Comparison of ENCODE assay signal across 8 cellular contexts in the genomic region with DNA sequence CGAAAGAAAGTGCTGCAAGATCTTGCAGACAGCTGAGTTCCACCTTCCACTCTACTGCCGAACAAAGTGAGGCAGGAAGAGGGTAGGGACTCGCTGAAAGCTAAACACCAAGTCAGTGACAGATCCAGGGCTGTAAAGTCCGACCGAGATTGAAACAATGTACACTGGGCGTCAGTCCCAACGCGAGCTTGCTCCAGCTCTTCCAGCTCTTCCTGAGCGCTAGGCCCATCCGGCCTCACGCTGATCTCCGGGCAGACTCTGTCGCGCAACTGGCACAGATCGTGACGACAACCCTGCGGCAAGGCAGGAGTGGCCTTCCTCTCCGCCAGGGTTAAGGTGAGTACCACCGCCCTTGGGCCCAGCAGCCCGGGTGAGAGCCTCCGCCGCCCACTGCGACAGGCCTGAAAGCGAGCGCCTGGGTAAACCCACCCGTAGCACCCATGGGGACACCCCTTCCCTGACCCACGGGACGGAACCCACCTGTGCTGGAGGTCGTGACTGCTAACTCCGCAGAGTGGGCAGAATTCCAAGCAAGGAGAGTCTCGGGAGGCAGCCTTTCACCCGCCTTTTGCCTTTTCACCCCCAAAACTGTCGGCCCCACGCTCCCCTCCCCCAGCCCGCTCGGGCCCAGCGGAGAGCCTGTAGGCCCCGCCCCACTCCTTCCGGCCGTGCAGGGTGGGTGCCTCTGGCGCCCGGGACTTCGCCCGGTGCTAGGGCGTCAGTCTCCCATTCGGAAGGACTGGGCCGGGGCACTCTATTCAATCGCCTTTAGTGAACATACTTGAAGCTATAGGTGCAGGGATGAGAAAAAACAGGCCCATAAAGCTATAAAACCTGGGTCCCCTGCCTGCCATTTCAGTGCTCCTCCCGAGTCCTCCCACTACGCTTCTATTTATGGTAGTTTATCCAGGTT. TPM values are rescaled to one million over a fixed set of nuclear protein-coding genes. Genes with fewer than 3 reads are reported as not detected.
A peak's percentile ranks its signal among the peaks of the same experiment; 100 is the strongest.
DNase-seq lines count a peak whose midpoint lies in the region; ATAC-seq and TF ChIP-seq lines count a peak whose summit lies in the region.

Gene SPRY3 (plus strand): TSS at position 275 of the 913 bp plus-strand sequence.
A gene with protein sequence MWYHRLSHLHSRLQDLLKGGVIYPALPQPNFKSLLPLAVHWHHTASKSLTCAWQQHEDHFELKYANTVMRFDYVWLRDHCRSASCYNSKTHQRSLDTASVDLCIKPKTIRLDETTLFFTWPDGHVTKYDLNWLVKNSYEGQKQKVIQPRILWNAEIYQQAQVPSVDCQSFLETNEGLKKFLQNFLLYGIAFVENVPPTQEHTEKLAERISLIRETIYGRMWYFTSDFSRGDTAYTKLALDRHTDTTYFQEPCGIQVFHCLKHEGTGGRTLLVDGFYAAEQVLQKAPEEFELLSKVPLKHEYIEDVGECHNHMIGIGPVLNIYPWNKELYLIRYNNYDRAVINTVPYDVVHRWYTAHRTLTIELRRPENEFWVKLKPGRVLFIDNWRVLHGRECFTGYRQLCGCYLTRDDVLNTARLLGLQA (minus strand): TSS at position 641 of the 913 bp plus-strand sequence. CDS start 67,676 bp downstream, outside the sequence.

- H3K27ac Mint-ChIP-seq in activated CD4-positive, alpha-beta memory T cell treated with anti-CD3 and anti-CD28 coated beads for 36 hours: peak within 1 kb of the TSS; percentile 95

- no peaks in the 10 kb centered on the region for H3K27me3 Mint-ChIP-seq in activated CD4-positive, alpha-beta memory T cell treated with anti-CD3 and anti-CD28 coated beads for 36 hours

- no peak for TF ChIP-seq POLR2A in lower leg skin (IDR thresholded peaks at IDR 0.05)

- H3K9me3 Mint-ChIP-seq in activated CD4-positive, alpha-beta memory T cell treated with anti-CD3 and anti-CD28 coated beads for 36 hours: no peaks in the 10 kb centered on the region

- WGBS in lower leg skin, 2 donors: 1 to 25% methylated on average over 17 to 42 of the region's 50 CpGs

- peak within 1 kb of the TSS; percentile 91 for H3K4me3 Mint-ChIP-seq in activated CD4-positive, alpha-beta memory T cell treated with anti-CD3 and anti-CD28 coated beads for 36 hours

- POLR2A ChIA-PET in activated CD4-positive, alpha-beta memory T cell treated with anti-CD3 and anti-CD28 coated beads for 36 hours (lab: Charles Lee): no interaction called here

- no peaks in the 10 kb centered on the region for H3K4me1 ChIP-seq in duodenal mucosa (ENCODE audit: control insufficient read depth in 1 of 2, insufficient read depth in 2 of 2, low read length in 2 of 2)

- no peaks in the 10 kb centered on the region for H3K27me3 ChIP-seq in duodenal mucosa (ENCODE audit: control insufficient read depth in 1 of 2, insufficient read depth in 2 of 2, low read length in 2 of 2)

- H3K36me3 ChIP-seq in duodenal mucosa (ENCODE audit: control insufficient read depth in 1 of 2, insufficient read depth in 2 of 2, low read length in 2 of 2): no peaks in the 10 kb centered on the region

- peaks cover 29% of the 10 kb centered on the region for H3K4me1 Mint-ChIP-seq in activated CD4-positive, alpha-beta memory T cell treated with anti-CD3 and anti-CD28 coated beads for 36 hours (ENCODE audit: low read depth)

- ATAC-seq in GM19025 (IDR thresholded peaks at IDR 0.05; ENCODE audit: low read depth, unreplicated experiment) (peak; percentile 91), HG03175 (IDR thresholded peaks at IDR 0.05; ENCODE audit: unreplicated experiment) (peak; percentile 90)

- H3K27ac ChIP-seq in duodenal mucosa (ENCODE audit: low read depth, low read length): peak within 1 kb of the TSS; percentile 73

- TF ChIP-seq CTCF in AG09319 (IDR thresholded peaks at IDR 0.05; ENCODE audit: low read depth, low read length): no peak
- no peak for TF ChIP-seq CTCF in lower leg skin (IDR thresholded peaks at IDR 0.05)

- peak; percentile 7 for DNase-seq in AG09319 (ENCODE audit: extremely low read depth, low read depth)
- DNase-seq in NCI-H510A treated with DMSO at 0.1 percent for 48 hours (lab: John Stamatoyannopoulos, UW): peak; percentile 41
- peak; percentile 75 for DNase-seq in activated CD4-positive, alpha-beta memory T cell treated with anti-CD3 and anti-CD28 coated beads for 36 hours
- peak; percentile 27 to 90 for DNase-seq in lower leg skin (ENCODE audit: low spot score in 2 of 2)
- peak; percentile 65 for DNase-seq in stimulated activated CD4-positive, alpha-beta T cell treated with anti-CD3 and anti-CD28 coated beads, Interleukin-4, amount 100 ng/mL, for 1 hour

- intact Hi-C loops in activated CD4-positive, alpha-beta memory T cell treated with anti-CD3 and anti-CD28 coated beads for 36 hours (cut with micrococcal nuclease): loop anchor here (1.0 kb wide), 1 partner anchor 20 kb away; no protein-coding TSS in a partner anchor
- intact Hi-C loops in lower leg skin (cut with DNase I; ENCODE audit: low total_unique reads): no loop called here

- peak within 1 kb of the TSS; percentile 86 to 93 for H3K9ac ChIP-seq in duodenal mucosa (ENCODE audit: low read depth in 1 of 2, low read length in 2 of 2)

- peaks cover 3% of the 10 kb centered on the region for H3K36me3 Mint-ChIP-seq in activated CD4-positive, alpha-beta memory T cell treated with anti-CD3 and anti-CD28 coated beads for 36 hours

- H3K4me3 ChIP-seq in duodenal mucosa (ENCODE audit: low read depth in 1 of 2, low read length in 2 of 2) (peak within 1 kb of the TSS; percentile 88), lower leg skin (ENCODE audit: low read depth, poor library complexity, severe bottlenecking) (peak within 1 kb of the TSS; percentile 58)

- H3K9me3 ChIP-seq in duodenal mucosa (ENCODE audit: control insufficient read depth in 1 of 2, low read length in 2 of 2): no peaks in the 10 kb centered on the region

- CTCF ChIA-PET in activated CD4-positive, alpha-beta memory T cell treated with anti-CD3 and anti-CD28 coated beads for 36 hours (lab: Charles Lee): no interaction called here

RNA-seq across cellular contexts. Expression of gene SPRY3, which starts in this region (rescaled TPM):
- total RNA-seq in activated CD4-positive, alpha-beta memory T cell treated with anti-CD3 and anti-CD28 coated beads for 36 hours: under 1 TPM; 0.15 to 0.17 TPM
- total RNA-seq in lower leg skin: under 1 TPM; 0.15 to 0.52 (median 0.32) TPM

RNA-seq across cellular contexts. Expression of the second gene that starts in this region (rescaled TPM):
- 10 to 100 TPM; 13.3 to 13.9 TPM for total RNA-seq in activated CD4-positive, alpha-beta memory T cell treated with anti-CD3 and anti-CD28 coated beads for 36 hours
- 10 to 100 TPM in 1 of 4 donors, 1 to 10 TPM in 3; 6.9 to 14.9 (median 9.2) TPM for total RNA-seq in lower leg skin

Comparison
In these comparisons a context has a peak if more than half of its experiments do, and no peak if none do; other contexts are left out.
1. Peak in every context shown above with its lines: DNase-seq, ATAC-seq, H3K4me3 ChIP-seq and H3K27ac ChIP-seq.
2. DNase-seq: peak in every context shown above with its lines; median percentile 75 in activated CD4-positive, alpha-beta memory T cell treated with anti-CD3 and anti-CD28 coated beads for 36 hours; 65 in stimulated activated CD4-positive, alpha-beta T cell treated with anti-CD3 and anti-CD28 coated beads, Interleukin-4, amount 100 ng/mL, for 1 hour; 58 in lower leg skin; 41 in NCI-H510A treated with DMSO at 0.1 percent for 48 hours; 7 in AG09319.